1 cellular context compared by ENCODE assay signal in the genomic region with DNA sequence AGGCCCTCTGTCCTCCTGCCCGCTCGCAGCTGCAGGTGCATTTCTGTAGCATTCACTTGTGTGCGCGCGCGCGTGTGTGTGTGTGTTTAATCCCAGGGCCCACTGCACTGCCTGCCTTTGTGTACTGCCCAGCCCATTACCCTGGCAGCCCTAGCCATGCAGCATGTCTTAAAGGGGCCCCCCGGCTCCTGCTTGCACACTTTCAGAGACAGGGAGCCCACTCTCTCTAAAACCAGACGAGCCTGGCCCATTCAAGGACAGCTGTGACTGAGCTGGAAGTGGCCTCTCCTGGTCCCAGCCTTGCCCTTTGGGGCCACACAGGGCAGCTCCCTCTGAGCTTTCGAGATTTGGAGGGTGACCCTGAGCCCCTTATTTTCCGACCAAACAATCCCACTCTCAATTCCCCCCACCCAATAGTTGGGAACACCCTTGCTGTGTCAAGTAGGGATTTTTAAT.
TF ChIP-seq lines count a peak whose summit lies in the region.

No MANE protein-coding gene starts in this region.

TF ChIP-seq in WTC11, 78 proteins besides CTCF, POLR2A, EP300 and RAD21 (continued from another document):
- TF ChIP-seq, protein P1, sequence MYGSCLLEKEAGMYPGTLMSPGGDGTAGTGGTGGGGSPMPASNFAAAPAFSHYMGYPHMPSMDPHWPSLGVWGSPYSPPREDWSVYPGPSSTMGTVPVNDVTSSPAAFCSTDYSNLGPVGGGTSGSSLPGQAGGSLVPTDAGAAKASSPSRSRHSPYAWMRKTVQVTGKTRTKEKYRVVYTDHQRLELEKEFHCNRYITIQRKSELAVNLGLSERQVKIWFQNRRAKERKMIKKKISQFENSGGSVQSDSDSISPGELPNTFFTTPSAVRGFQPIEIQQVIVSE (CRISPR knock-in tag; IDR thresholded peaks at IDR 0.05; ENCODE audit: borderline replicate concordance): no peak
- TF ChIP-seq ZNF671 (CRISPR knock-in tag; IDR thresholded peaks at IDR 0.05) (no peak), PRRX2 (CRISPR knock-in tag; IDR thresholded peaks at IDR 0.05) (no peak), SP1 (CRISPR knock-in tag; conservative IDR thresholded peaks at IDR 0.05) (no peak), RELA (CRISPR knock-in tag; IDR thresholded peaks at IDR 0.05; ENCODE audit: borderline replicate concordance) (no peak), NR3C1 (CRISPR knock-in tag; conservative IDR thresholded peaks at IDR 0.05; ENCODE audit: low read depth) (no peak), ZNF219 (CRISPR knock-in tag; IDR thresholded peaks at IDR 0.05; ENCODE audit: borderline replicate concordance) (no peak), ZNF317 (CRISPR knock-in tag; IDR thresholded peaks at IDR 0.05; ENCODE audit: borderline replicate concordance, low read depth) (no peak)
- TF ChIP-seq, protein P2, sequence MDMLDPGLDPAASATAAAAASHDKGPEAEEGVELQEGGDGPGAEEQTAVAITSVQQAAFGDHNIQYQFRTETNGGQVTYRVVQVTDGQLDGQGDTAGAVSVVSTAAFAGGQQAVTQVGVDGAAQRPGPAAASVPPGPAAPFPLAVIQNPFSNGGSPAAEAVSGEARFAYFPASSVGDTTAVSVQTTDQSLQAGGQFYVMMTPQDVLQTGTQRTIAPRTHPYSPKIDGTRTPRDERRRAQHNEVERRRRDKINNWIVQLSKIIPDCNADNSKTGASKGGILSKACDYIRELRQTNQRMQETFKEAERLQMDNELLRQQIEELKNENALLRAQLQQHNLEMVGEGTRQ (CRISPR knock-in tag; IDR thresholded peaks at IDR 0.05): no peak
- TF ChIP-seq, protein P3, sequence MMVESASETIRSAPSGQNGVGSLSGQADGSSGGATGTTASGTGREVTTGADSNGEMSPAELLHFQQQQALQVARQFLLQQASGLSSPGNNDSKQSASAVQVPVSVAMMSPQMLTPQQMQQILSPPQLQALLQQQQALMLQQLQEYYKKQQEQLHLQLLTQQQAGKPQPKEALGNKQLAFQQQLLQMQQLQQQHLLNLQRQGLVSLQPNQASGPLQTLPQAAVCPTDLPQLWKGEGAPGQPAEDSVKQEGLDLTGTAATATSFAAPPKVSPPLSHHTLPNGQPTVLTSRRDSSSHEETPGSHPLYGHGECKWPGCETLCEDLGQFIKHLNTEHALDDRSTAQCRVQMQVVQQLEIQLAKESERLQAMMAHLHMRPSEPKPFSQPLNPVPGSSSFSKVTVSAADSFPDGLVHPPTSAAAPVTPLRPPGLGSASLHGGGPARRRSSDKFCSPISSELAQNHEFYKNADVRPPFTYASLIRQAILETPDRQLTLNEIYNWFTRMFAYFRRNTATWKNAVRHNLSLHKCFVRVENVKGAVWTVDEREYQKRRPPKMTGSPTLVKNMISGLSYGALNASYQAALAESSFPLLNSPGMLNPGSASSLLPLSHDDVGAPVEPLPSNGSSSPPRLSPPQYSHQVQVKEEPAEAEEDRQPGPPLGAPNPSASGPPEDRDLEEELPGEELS (CRISPR knock-in tag; IDR thresholded peaks at IDR 0.05): no peak
- TF ChIP-seq, protein P4, sequence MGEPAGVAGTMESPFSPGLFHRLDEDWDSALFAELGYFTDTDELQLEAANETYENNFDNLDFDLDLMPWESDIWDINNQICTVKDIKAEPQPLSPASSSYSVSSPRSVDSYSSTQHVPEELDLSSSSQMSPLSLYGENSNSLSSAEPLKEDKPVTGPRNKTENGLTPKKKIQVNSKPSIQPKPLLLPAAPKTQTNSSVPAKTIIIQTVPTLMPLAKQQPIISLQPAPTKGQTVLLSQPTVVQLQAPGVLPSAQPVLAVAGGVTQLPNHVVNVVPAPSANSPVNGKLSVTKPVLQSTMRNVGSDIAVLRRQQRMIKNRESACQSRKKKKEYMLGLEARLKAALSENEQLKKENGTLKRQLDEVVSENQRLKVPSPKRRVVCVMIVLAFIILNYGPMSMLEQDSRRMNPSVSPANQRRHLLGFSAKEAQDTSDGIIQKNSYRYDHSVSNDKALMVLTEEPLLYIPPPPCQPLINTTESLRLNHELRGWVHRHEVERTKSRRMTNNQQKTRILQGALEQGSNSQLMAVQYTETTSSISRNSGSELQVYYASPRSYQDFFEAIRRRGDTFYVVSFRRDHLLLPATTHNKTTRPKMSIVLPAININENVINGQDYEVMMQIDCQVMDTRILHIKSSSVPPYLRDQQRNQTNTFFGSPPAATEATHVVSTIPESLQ (CRISPR knock-in tag; IDR thresholded peaks at IDR 0.05): no peak
- TF ChIP-seq, protein P5, sequence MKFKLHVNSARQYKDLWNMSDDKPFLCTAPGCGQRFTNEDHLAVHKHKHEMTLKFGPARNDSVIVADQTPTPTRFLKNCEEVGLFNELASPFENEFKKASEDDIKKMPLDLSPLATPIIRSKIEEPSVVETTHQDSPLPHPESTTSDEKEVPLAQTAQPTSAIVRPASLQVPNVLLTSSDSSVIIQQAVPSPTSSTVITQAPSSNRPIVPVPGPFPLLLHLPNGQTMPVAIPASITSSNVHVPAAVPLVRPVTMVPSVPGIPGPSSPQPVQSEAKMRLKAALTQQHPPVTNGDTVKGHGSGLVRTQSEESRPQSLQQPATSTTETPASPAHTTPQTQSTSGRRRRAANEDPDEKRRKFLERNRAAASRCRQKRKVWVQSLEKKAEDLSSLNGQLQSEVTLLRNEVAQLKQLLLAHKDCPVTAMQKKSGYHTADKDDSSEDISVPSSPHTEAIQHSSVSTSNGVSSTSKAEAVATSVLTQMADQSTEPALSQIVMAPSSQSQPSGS (CRISPR knock-in tag; IDR thresholded peaks at IDR 0.05; ENCODE audit: borderline replicate concordance, low read depth): no peak
- TF ChIP-seq, protein P6, sequence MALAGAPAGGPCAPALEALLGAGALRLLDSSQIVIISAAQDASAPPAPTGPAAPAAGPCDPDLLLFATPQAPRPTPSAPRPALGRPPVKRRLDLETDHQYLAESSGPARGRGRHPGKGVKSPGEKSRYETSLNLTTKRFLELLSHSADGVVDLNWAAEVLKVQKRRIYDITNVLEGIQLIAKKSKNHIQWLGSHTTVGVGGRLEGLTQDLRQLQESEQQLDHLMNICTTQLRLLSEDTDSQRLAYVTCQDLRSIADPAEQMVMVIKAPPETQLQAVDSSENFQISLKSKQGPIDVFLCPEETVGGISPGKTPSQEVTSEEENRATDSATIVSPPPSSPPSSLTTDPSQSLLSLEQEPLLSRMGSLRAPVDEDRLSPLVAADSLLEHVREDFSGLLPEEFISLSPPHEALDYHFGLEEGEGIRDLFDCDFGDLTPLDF (CRISPR knock-in tag; IDR thresholded peaks at IDR 0.05): no peak
